ENCODE assay signal across 1 cellular context in the genomic region with DNA sequence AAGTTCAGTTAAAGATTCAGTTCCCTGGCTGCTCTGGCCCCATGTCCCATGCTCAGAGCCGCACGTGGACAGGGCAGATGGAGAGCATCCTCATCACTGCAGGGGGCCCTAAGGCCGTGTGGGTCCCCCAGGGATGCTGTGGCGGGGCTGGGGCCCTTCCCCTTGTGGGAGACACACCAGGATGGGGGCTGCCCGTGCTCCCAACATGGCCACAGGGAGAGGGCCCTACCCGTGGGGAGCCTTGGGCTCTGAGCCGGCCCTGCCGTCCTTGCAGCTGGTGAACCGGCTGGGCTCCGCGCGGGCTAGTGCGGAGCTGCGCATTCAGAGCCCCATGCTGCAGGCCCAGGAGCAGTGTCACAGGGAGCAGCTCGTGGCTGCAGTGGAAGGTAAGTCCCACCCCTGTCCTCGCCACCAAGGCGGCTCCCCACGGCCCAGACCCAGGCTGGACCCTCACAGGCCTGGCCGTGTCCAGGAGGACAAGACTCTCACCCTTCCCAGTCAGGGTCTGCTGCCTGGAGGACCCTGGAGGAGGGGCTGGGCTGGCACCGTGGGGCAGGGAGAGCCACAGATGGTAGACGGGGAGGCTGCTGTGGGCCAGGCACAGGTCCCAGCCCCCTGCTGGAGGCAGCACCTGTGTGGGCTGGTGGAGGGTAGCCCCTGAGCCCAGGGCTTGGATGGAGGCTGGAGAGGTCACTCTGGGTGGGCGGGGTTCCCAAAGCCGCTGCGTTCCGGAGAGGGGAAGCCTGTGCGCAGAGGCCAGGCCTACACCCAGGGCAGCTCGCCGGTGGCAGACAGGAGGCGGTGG.
TF ChIP-seq lines count a peak whose summit lies in the region.

No MANE protein-coding gene starts in this region.

TF ChIP-seq in HepG2, 621 proteins besides CTCF, POLR2A, EP300 and RAD21:
- TF ChIP-seq SMAD9 (CRISPR knock-in tag; IDR thresholded peaks at IDR 0.05): no peak
- TF ChIP-seq POGZ (CRISPR knock-in tag; IDR thresholded peaks at IDR 0.05): no peak
- TF ChIP-seq, protein P1, sequence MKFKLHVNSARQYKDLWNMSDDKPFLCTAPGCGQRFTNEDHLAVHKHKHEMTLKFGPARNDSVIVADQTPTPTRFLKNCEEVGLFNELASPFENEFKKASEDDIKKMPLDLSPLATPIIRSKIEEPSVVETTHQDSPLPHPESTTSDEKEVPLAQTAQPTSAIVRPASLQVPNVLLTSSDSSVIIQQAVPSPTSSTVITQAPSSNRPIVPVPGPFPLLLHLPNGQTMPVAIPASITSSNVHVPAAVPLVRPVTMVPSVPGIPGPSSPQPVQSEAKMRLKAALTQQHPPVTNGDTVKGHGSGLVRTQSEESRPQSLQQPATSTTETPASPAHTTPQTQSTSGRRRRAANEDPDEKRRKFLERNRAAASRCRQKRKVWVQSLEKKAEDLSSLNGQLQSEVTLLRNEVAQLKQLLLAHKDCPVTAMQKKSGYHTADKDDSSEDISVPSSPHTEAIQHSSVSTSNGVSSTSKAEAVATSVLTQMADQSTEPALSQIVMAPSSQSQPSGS (CRISPR knock-in tag; IDR thresholded peaks at IDR 0.05): no peak
- TF ChIP-seq, protein P2, sequence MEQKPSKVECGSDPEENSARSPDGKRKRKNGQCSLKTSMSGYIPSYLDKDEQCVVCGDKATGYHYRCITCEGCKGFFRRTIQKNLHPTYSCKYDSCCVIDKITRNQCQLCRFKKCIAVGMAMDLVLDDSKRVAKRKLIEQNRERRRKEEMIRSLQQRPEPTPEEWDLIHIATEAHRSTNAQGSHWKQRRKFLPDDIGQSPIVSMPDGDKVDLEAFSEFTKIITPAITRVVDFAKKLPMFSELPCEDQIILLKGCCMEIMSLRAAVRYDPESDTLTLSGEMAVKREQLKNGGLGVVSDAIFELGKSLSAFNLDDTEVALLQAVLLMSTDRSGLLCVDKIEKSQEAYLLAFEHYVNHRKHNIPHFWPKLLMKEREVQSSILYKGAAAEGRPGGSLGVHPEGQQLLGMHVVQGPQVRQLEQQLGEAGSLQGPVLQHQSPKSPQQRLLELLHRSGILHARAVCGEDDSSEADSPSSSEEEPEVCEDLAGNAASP (CRISPR knock-in tag; IDR thresholded peaks at IDR 0.05; ENCODE audit: borderline replicate concordance): no peak
- TF ChIP-seq, protein P3, sequence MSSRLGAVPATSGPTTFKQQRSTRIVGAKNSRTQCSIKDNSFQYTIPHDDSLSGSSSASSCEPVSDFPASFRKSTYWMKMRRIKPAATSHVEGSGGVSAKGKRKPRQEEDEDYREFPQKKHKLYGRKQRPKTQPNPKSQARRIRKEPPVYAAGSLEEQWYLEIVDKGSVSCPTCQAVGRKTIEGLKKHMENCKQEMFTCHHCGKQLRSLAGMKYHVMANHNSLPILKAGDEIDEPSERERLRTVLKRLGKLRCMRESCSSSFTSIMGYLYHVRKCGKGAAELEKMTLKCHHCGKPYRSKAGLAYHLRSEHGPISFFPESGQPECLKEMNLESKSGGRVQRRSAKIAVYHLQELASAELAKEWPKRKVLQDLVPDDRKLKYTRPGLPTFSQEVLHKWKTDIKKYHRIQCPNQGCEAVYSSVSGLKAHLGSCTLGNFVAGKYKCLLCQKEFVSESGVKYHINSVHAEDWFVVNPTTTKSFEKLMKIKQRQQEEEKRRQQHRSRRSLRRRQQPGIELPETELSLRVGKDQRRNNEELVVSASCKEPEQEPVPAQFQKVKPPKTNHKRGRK (CRISPR knock-in tag; IDR thresholded peaks at IDR 0.05): no peak
- TF ChIP-seq, protein P4, sequence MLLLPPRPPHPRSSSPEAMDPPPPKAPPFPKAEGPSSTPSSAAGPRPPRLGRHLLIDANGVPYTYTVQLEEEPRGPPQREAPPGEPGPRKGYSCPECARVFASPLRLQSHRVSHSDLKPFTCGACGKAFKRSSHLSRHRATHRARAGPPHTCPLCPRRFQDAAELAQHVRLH (CRISPR knock-in tag; IDR thresholded peaks at IDR 0.05; ENCODE audit: borderline replicate concordance, low read depth): no peak
- TF ChIP-seq GABPB1 (CRISPR knock-in tag; IDR thresholded peaks at IDR 0.05): no peak
- no peak for TF ChIP-seq CREM (IDR thresholded peaks at IDR 0.05)
- TF ChIP-seq CREM (CRISPR knock-in tag; IDR thresholded peaks at IDR 0.05): no peak
- TF ChIP-seq NR3C1 (CRISPR knock-in tag; IDR thresholded peaks at IDR 0.05): no peak
- TF ChIP-seq FOXK2 (IDR thresholded peaks at IDR 0.05): no peak
- TF ChIP-seq ZNF367 (CRISPR knock-in tag; IDR thresholded peaks at IDR 0.05; ENCODE audit: borderline replicate concordance): no peak
- TF ChIP-seq MEIS2 (CRISPR knock-in tag; IDR thresholded peaks at IDR 0.05): no peak
- no peak for TF ChIP-seq RORA (CRISPR knock-in tag; IDR thresholded peaks at IDR 0.05)
- TF ChIP-seq TCF7 (IDR thresholded peaks at IDR 0.05; ENCODE audit: low read depth): no peak
